Comparison of ENCODE assay signal across 1 cellular context in the genomic region with DNA sequence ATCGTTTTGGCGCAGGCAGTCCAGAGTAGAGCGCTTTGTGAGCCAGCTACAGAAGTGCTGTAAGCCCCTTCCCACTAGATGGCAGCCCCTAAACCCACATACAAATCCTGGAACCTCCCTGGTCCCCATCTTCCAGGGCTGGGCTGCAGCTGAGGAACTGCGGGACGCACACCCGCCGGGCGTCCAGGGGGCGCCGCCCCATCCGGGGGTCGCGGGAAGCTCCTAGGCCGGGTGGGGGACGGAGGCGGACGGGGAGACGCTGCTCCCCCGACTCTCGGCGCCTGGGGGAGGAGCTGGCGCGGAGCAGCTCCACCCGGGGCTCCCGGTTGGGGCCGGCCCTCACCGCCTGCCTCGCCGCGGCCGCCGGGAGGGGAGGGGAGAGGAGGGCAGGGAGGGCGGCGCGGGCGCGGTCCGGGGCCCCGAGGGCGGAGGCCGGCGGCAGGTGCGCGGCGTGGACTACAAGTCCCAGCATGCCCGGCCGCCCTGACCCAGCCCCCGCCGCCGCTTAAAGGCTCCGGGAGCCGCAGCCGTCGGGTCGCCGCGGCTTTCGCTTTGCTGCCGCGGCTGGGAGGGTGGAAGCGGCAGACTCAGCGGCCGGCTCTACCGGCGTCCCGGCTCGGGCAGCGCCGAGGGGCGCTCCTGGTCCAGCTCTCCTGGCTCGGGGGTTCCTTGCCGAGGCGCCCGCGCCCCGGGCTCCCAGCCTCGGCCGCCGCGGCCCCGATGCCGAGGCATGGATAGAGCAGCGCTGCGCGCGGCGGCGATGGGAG.
TF ChIP-seq lines count a peak whose summit lies in the region.

A gene (plus strand): TSS at position 535 of the 767 bp plus-strand sequence. CDS start 196 bp downstream, at position 731.

TF ChIP-seq in HepG2, 621 proteins besides CTCF, POLR2A, EP300 and RAD21 (continued from another document):
- TF ChIP-seq ZSCAN29 (CRISPR knock-in tag; conservative IDR thresholded peaks at IDR 0.05) (no peak), ZNF672 (CRISPR knock-in tag; IDR thresholded peaks at IDR 0.05) (no peak), ZNF761 (CRISPR knock-in tag; conservative IDR thresholded peaks at IDR 0.05) (no peak), RXRA (CRISPR knock-in tag; IDR thresholded peaks at IDR 0.05) (0 out of 2 replicates have a peak, but pooled peaks have one; percentile 42), ZNF343 (CRISPR knock-in tag; IDR thresholded peaks at IDR 0.05) (no peak), IKZF4 (CRISPR knock-in tag; IDR thresholded peaks at IDR 0.05; ENCODE audit: borderline replicate concordance, low read depth, not compliant biosample characterization) (no peak), KDM4B (CRISPR knock-in tag; IDR thresholded peaks at IDR 0.05) (no peak), GZF1 (CRISPR knock-in tag; IDR thresholded peaks at IDR 0.05) (no peak), GATA4 (IDR thresholded peaks at IDR 0.05; ENCODE audit: borderline replicate concordance, low read depth) (no peak), ZNF253 (CRISPR knock-in tag; IDR thresholded peaks at IDR 0.05; ENCODE audit: borderline replicate concordance) (no peak), SIN3B (IDR thresholded peaks at IDR 0.05; ENCODE audit: low read length) (no peak), ADNP (CRISPR knock-in tag; IDR thresholded peaks at IDR 0.05) (no peak), RFX5 (IDR thresholded peaks at IDR 0.05; ENCODE audit: low read depth, low read length) (no peak), MLLT10 (CRISPR knock-in tag; IDR thresholded peaks at IDR 0.05) (no peak), RFXAP (CRISPR knock-in tag; IDR thresholded peaks at IDR 0.05; ENCODE audit: borderline replicate concordance) (no peak), ZSCAN30 (CRISPR knock-in tag; IDR thresholded peaks at IDR 0.05) (no peak), ZNF660 (CRISPR knock-in tag; IDR thresholded peaks at IDR 0.05; ENCODE audit: borderline replicate concordance, low read depth) (no peak), EHMT2 (IDR thresholded peaks at IDR 0.05; ENCODE audit: borderline replicate concordance, low read depth, low read length) (no peak), GATAD2A (CRISPR knock-in tag; IDR thresholded peaks at IDR 0.05) (0 out of 2 replicates have a peak, but pooled peaks have one; percentile 34), ZNF83 (CRISPR knock-in tag; IDR thresholded peaks at IDR 0.05; ENCODE audit: borderline replicate concordance) (no peak)
- TF ChIP-seq, protein P1, sequence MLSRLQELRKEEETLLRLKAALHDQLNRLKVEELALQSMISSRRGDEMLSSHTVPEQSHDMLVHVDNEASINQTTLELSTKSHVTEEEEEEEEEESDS (CRISPR knock-in tag; IDR thresholded peaks at IDR 0.05; ENCODE audit: borderline replicate concordance): no peak
- TF ChIP-seq, protein P2, sequence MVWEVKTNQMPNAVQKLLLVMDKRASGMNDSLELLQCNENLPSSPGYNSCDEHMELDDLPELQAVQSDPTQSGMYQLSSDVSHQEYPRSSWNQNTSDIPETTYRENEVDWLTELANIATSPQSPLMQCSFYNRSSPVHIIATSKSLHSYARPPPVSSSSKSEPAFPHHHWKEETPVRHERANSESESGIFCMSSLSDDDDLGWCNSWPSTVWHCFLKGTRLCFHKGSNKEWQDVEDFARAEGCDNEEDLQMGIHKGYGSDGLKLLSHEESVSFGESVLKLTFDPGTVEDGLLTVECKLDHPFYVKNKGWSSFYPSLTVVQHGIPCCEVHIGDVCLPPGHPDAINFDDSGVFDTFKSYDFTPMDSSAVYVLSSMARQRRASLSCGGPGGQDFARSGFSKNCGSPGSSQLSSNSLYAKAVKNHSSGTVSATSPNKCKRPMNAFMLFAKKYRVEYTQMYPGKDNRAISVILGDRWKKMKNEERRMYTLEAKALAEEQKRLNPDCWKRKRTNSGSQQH (CRISPR knock-in tag; IDR thresholded peaks at IDR 0.05; ENCODE audit: low read depth): no peak
- TF ChIP-seq, protein P3, sequence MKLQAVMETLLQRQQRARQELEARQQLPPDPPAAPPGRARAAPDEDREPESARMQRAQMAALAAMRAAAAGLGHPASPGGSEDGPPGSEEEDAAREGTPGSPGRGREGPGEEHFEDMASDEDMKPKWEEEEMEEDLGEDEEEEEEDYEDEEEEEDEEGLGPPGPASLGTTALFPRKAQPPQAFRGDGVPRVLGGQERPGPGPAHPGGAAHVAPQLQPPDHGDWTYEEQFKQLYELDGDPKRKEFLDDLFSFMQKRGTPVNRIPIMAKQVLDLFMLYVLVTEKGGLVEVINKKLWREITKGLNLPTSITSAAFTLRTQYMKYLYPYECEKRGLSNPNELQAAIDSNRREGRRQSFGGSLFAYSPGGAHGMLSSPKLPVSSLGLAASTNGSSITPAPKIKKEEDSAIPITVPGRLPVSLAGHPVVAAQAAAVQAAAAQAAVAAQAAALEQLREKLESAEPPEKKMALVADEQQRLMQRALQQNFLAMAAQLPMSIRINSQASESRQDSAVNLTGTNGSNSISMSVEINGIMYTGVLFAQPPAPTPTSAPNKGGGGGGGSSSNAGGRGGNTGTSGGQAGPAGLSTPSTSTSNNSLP (IDR thresholded peaks at IDR 0.05; ENCODE audit: low read depth, low read length): no peak
- TF ChIP-seq, protein P4, sequence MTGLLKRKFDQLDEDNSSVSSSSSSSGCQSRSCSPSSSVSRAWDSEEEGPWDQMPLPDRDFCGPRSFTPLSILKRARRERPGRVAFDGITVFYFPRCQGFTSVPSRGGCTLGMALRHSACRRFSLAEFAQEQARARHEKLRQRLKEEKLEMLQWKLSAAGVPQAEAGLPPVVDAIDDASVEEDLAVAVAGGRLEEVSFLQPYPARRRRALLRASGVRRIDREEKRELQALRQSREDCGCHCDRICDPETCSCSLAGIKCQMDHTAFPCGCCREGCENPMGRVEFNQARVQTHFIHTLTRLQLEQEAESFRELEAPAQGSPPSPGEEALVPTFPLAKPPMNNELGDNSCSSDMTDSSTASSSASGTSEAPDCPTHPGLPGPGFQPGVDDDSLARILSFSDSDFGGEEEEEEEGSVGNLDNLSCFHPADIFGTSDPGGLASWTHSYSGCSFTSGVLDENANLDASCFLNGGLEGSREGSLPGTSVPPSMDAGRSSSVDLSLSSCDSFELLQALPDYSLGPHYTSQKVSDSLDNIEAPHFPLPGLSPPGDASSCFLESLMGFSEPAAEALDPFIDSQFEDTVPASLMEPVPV (CRISPR knock-in tag; IDR thresholded peaks at IDR 0.05): no peak
- TF ChIP-seq, protein P5, sequence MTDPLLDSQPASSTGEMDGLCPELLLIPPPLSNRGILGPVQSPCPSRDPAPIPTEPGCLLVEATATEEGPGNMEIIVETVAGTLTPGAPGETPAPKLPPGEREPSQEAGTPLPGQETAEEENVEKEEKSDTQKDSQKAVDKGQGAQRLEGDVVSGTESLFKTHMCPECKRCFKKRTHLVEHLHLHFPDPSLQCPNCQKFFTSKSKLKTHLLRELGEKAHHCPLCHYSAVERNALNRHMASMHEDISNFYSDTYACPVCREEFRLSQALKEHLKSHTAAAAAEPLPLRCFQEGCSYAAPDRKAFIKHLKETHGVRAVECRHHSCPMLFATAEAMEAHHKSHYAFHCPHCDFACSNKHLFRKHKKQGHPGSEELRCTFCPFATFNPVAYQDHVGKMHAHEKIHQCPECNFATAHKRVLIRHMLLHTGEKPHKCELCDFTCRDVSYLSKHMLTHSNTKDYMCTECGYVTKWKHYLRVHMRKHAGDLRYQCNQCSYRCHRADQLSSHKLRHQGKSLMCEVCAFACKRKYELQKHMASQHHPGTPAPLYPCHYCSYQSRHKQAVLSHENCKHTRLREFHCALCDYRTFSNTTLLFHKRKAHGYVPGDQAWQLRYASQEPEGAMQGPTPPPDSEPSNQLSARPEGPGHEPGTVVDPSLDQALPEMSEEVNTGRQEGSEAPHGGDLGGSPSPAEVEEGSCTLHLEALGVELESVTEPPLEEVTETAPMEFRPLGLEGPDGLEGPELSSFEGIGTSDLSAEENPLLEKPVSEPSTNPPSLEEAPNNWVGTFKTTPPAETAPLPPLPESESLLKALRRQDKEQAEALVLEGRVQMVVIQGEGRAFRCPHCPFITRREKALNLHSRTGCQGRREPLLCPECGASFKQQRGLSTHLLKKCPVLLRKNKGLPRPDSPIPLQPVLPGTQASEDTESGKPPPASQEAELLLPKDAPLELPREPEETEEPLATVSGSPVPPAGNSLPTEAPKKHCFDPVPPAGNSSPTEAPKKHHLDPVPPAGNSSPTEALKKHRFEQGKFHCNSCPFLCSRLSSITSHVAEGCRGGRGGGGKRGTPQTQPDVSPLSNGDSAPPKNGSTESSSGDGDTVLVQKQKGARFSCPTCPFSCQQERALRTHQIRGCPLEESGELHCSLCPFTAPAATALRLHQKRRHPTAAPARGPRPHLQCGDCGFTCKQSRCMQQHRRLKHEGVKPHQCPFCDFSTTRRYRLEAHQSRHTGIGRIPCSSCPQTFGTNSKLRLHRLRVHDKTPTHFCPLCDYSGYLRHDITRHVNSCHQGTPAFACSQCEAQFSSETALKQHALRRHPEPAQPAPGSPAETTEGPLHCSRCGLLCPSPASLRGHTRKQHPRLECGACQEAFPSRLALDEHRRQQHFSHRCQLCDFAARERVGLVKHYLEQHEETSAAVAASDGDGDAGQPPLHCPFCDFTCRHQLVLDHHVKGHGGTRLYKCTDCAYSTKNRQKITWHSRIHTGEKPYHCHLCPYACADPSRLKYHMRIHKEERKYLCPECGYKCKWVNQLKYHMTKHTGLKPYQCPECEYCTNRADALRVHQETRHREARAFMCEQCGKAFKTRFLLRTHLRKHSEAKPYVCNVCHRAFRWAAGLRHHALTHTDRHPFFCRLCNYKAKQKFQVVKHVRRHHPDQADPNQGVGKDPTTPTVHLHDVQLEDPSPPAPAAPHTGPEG (CRISPR knock-in tag; IDR thresholded peaks at IDR 0.05): no peak
- TF ChIP-seq, protein P6, sequence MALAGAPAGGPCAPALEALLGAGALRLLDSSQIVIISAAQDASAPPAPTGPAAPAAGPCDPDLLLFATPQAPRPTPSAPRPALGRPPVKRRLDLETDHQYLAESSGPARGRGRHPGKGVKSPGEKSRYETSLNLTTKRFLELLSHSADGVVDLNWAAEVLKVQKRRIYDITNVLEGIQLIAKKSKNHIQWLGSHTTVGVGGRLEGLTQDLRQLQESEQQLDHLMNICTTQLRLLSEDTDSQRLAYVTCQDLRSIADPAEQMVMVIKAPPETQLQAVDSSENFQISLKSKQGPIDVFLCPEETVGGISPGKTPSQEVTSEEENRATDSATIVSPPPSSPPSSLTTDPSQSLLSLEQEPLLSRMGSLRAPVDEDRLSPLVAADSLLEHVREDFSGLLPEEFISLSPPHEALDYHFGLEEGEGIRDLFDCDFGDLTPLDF (CRISPR knock-in tag; IDR thresholded peaks at IDR 0.05): no peak
- TF ChIP-seq, protein P7, sequence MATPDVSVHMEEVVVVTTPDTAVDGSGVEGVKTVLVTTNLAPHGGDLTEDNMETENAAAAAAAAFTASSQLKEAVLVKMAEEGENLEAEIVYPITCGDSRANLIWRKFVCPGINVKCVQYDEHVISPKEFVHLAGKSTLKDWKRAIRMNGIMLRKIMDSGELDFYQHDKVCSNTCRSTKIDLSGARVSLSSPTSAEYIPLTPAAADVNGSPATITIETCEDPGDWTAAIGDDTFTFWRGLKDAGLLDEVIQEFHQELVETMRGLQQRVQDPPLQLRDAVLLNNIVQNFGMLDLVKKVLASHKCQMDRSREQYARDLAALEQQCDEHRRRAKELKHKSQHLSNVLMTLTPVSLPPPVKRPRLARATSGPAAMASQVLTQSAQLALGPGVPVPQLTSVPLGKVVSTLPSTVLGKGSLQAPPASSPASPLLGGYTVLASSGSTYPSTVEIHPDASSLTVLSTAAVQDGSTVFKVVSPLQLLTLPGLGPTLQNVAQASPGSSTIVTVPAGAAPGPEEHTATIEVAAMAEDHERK (CRISPR knock-in tag; IDR thresholded peaks at IDR 0.05; ENCODE audit: low read depth): no peak
